Comparison of ENCODE assay signal across 7 cellular contexts in the genomic region with DNA sequence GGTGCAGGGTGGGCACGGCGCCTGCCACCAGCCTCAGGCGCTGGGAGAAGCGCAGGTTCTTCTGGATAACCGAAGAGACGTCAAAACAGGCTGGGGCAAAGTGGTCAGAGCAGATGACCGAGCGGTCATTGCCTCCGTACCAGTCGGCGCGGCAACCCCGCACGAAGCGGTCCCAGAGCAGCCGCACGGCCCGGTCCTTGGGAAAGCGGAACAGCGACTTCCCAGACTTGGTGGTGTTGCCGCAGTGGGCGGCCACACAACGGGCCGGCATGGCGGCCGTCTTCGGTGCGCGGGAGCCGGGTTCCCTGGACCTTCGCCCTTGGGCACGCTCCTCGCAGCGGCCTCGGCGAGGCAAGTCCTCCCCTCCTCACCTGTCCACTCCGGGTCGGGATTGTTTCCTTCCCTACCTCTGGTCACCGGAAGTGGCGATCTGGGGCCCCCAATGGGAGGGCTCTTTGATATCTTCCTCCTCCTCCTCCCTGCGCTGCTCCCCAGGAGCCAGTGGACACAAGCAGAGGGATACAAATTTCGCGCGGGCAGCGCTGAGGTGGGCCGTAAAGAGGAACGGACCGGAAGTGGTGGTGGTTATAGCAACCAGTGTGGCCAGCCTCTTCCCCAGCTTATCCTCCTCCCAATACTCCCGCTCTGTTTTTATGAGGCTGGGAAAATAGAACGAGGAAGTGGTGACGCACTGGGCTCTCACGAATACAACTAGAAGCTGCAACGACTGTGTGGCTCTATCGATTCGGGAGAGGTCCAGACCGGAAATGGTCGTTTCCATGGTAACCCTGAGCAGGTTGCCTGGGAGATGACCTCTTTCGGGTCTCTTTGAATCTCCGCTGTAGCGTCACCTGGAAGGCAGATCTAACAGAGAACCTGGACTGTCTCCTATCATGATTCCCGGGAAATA. TPM values are rescaled to one million over a fixed set of nuclear protein-coding genes. Genes with fewer than 3 reads are reported as not detected.
DNase-seq lines count a peak whose midpoint lies in the region; ATAC-seq, FAIRE-seq and TF ChIP-seq lines count a peak whose summit lies in the region.

A gene with protein sequence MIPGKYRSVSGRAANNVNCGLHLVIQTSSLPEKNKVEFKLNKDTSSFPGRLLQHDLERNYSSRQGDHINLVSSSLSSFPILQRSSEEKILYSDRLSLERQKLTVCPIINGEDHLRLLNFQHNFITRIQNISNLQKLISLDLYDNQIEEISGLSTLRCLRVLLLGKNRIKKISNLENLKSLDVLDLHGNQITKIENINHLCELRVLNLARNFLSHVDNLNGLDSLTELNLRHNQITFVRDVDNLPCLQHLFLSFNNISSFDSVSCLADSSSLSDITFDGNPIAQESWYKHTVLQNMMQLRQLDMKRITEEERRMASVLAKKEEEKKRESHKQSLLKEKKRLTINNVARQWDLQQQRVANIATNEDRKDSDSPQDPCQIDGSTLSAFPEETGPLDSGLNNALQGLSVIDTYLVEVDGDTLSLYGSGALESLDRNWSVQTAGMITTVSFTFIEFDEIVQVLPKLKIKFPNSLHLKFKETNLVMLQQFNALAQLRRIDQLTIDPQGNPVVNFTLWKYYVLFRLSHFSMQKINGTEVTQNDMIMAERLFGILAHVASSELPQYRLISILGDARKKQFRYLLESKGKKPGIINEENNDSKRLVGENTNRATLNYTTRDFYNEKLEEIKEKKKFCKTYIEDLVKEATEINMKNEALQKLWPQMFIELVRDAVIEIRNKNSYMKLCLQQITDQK (plus strand): TSS at position 825 of the 910 bp plus-strand sequence. CDS start 69 bp downstream, at position 894.
A gene (minus strand): TSS at position 432 of the 910 bp plus-strand sequence. CDS start 161 bp downstream, at position 271.

- peak; percentile 39 for DNase-seq in GM12891 (ENCODE audit: insufficient read length, low spot score)
- DNase-seq in NCI-H1105 (lab: John Stamatoyannopoulos, UW), result peak; percentile 99
- peak; percentile 88 for DNase-seq in SK-N-SH
- no peak for DNase-seq in central memory CD8-positive, alpha-beta T cell (ENCODE audit: low spot score in 2 of 2)
- peak; percentile 84 for DNase-seq in iPS-NIHi11 (ENCODE audit: low spot score)
- peak; percentile 95 for DNase-seq in sigmoid colon

- H3K4me1 ChIP-seq in SK-N-SH (ENCODE audit: control insufficient read depth in 1 of 2, insufficient read depth in 2 of 2, low read depth in 1 of 2, low read length in 1 of 2), result peaks cover 6 to 13% of the 10 kb centered on the region in 2 experiments; a peak in 3 of 4 replicates
- H3K4me1 ChIP-seq in sigmoid colon, result peaks cover 0 to 22% (median 16%) of the 10 kb centered on the region in 4 donors

- H3K27me3 ChIP-seq in SK-N-SH (ENCODE audit: insufficient read depth) (no peaks in the 10 kb centered on the region), sigmoid colon (no peaks in the 10 kb centered on the region)

- CTCF ChIA-PET in SK-N-SH (lab: Yijun Ruan, JAX), result interaction anchor here (0.7 to 2.5 kb wide), 11 partner anchors 10 to 552 kb away, joined by 3 to 12 read pairs (median 4); no protein-coding TSS in a partner anchor

- peaks cover 7% of the 10 kb centered on the region for H3K4me1 Mint-ChIP-seq in central memory CD8-positive, alpha-beta T cell

- H3K79me2 ChIP-seq in SK-N-SH (ENCODE audit: insufficient read depth), result peaks cover 60% of the 10 kb centered on the region

- H3K9me2 ChIP-seq in SK-N-SH, result no peaks in the 10 kb centered on the region

- peak within 1 kb of the TSS; percentile 30 for H3K27ac Mint-ChIP-seq in central memory CD8-positive, alpha-beta T cell (ENCODE audit: low read depth)

- H3K36me3 ChIP-seq in SK-N-SH (replicated peaks in 1 of 2; ENCODE audit: control insufficient read depth in 1 of 2, insufficient read depth in 2 of 2, low read length in 1 of 2) (peaks cover 18 to 24% of the 10 kb centered on the region in 2 experiments), sigmoid colon (peaks cover 0 to 12% (median 0%) of the 10 kb centered on the region in 4 donors)

- H3K9me3 Mint-ChIP-seq in central memory CD8-positive, alpha-beta T cell, result no peaks in the 10 kb centered on the region

- POLR2A ChIA-PET in SK-N-SH (lab: Yijun Ruan, JAX), result interaction anchor here (1.8 kb wide), 1 partner anchor 23 kb away, joined by 5 read pairs; no protein-coding TSS in a partner anchor

- H3K27me3 Mint-ChIP-seq in central memory CD8-positive, alpha-beta T cell, result peaks cover 72% of the 10 kb centered on the region

- H3K4me3 Mint-ChIP-seq in central memory CD8-positive, alpha-beta T cell, result peak within 1 kb of the TSS; percentile 79

- intact Hi-C loops in sigmoid colon (cut with DNase I), result loop anchor here (5.0 kb wide), 3 partner anchors 40 to 550 kb away; a partner anchor contains a TSS

- H3K9ac ChIP-seq in SK-N-SH, result peak within 1 kb of the TSS; percentile 76

- H3K4me2 ChIP-seq in SK-N-SH, result peak within 1 kb of the TSS; percentile 91

- TF ChIP-seq CTCF in SK-N-SH (IDR thresholded peaks at IDR 0.05) (no peak), sigmoid colon (IDR thresholded peaks at IDR 0.05) (no peak)

- WGBS in SK-N-SH (ENCODE audit: low lambda C conversion rate), result under 1% methylated on average over 52 of the region's 61 CpGs
- WGBS in sigmoid colon, 2 donors, result 1% methylated on average over 61 of the region's 61 CpGs

- H3K4me3 ChIP-seq in SK-N-SH (ENCODE audit: low read depth in 2 of 2, low read length in 1 of 2), result peak within 1 kb of the TSS; percentile 82 to 98
- H3K4me3 ChIP-seq in sigmoid colon, result peak within 1 kb of the TSS; percentile 60 to 83 (median 78)

- no peaks in the 10 kb centered on the region for H3K36me3 Mint-ChIP-seq in central memory CD8-positive, alpha-beta T cell (ENCODE audit: insufficient read depth)

- FAIRE-seq in GM12891 (lab: Jason Lieb, UNC), result peak; percentile 57

- H4K20me1 ChIP-seq in SK-N-SH (ENCODE audit: insufficient read depth), result no peaks in the 10 kb centered on the region

- H3K9me3 ChIP-seq in SK-N-SH (no peaks in the 10 kb centered on the region), sigmoid colon (no peaks in the 10 kb centered on the region)

- TF ChIP-seq EP300 in SK-N-SH (IDR thresholded peaks at IDR 0.05; ENCODE audit: borderline replicate concordance in 1 of 2, low read depth in 1 of 2, low read length in 1 of 2) (peak in 1 of 2 experiments; percentile 10; a peak in 1 of 4 replicates), sigmoid colon (IDR thresholded peaks at IDR 0.05) (no peak)

- peak; percentile 71 for ATAC-seq in HG02571 (IDR thresholded peaks at IDR 0.05; ENCODE audit: unreplicated experiment)
- ATAC-seq in central memory CD8-positive, alpha-beta T cell (replicated peaks; ENCODE audit: extremely low read depth, poor library complexity, severe bottlenecking), result no peak

- TF ChIP-seq RAD21 in SK-N-SH (IDR thresholded peaks at IDR 0.05; ENCODE audit: low read length), result no peak

- peaks cover 20% of the 10 kb centered on the region for H3F3A ChIP-seq in SK-N-SH (replicated peaks; ENCODE audit: insufficient read depth)

- TF ChIP-seq POLR2A in GM12891 (IDR thresholded peaks at IDR 0.05; ENCODE audit: low read depth, low read length) (no peak), sigmoid colon (IDR thresholded peaks at IDR 0.05) (no peak)

- peak within 1 kb of the TSS; percentile 97 for H2AFZ ChIP-seq in SK-N-SH (ENCODE audit: low read depth)

- peak within 1 kb of the TSS; percentile 91 to 99 for H3K27ac ChIP-seq in SK-N-SH (ENCODE audit: low read depth in 2 of 2, low read length in 1 of 2)
- peak within 1 kb of the TSS; percentile 76 to 83 (median 80) for H3K27ac ChIP-seq in sigmoid colon

TF ChIP-seq in GM12891, 5 proteins besides CTCF, POLR2A, EP300 and RAD21:
- TF ChIP-seq SPI1 (IDR thresholded peaks at IDR 0.05; ENCODE audit: low read depth, low read length) (peak; percentile 38), PAX5 (IDR thresholded peaks at IDR 0.05; ENCODE audit: insufficient read depth, low read length, severe bottlenecking) (no peak), TAF1 (IDR thresholded peaks at IDR 0.05; ENCODE audit: low read depth, low read length) (no peak)

TF ChIP-seq in SK-N-SH, 30 proteins besides CTCF, POLR2A, EP300 and RAD21 (continues in another document):
- TF ChIP-seq, protein P1, sequence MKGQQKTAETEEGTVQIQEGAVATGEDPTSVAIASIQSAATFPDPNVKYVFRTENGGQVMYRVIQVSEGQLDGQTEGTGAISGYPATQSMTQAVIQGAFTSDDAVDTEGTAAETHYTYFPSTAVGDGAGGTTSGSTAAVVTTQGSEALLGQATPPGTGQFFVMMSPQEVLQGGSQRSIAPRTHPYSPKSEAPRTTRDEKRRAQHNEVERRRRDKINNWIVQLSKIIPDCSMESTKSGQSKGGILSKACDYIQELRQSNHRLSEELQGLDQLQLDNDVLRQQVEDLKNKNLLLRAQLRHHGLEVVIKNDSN (IDR thresholded peaks at IDR 0.05; ENCODE audit: borderline replicate concordance, low read depth), result no peak
- 0 out of 2 replicates have a peak, but pooled peaks have one; percentile 51 for TF ChIP-seq FOXM1 (IDR thresholded peaks at IDR 0.05; ENCODE audit: low read depth)
- TF ChIP-seq TEAD4 (IDR thresholded peaks at IDR 0.05; ENCODE audit: borderline replicate concordance, insufficient read depth), result no peak
- no peak for TF ChIP-seq EZH2phosphoT487 (IDR thresholded peaks at IDR 0.05; ENCODE audit: borderline replicate concordance, low read depth)
- TF ChIP-seq, protein P2, sequence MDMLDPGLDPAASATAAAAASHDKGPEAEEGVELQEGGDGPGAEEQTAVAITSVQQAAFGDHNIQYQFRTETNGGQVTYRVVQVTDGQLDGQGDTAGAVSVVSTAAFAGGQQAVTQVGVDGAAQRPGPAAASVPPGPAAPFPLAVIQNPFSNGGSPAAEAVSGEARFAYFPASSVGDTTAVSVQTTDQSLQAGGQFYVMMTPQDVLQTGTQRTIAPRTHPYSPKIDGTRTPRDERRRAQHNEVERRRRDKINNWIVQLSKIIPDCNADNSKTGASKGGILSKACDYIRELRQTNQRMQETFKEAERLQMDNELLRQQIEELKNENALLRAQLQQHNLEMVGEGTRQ (IDR thresholded peaks at IDR 0.05; ENCODE audit: borderline replicate concordance, low read depth, low read length), result no peak
- TF ChIP-seq MEF2A (IDR thresholded peaks at IDR 0.05; ENCODE audit: borderline replicate concordance, low read depth), result no peak

RNA-seq across cellular contexts. Expression of the first gene that starts in this region (rescaled TPM):
- polyA plus RNA-seq in GM12891 (2012; ENCODE audit: low read depth, missing spikeins), result 1.6 TPM
- polyA plus RNA-seq in SK-N-SH (2012; rRNA removed) (7.2 and 10.4 TPM in 2 replicates), sigmoid colon (10 to 100 TPM in 1 of 3 donors, 1 to 10 TPM in 2; 1.6 to 10.2 (median 3.0) TPM)
- polyA plus RNA-seq in SK-N-SH (2012; cell fraction: cytosol; rRNA removed), result 10.5 and 13.2 TPM in 2 replicates
- 7.4 and 14.2 TPM in 2 replicates for polyA plus RNA-seq in SK-N-SH (2012; cell fraction: nucleus; rRNA removed)
- 10 to 100 TPM; 10.3 to 20.2 (median 12.6) TPM for total RNA-seq in sigmoid colon

RNA-seq across cellular contexts. Expression of the second gene that starts in this region (rescaled TPM):
- 0.44 TPM for polyA plus RNA-seq in GM12891 (2012; ENCODE audit: low read depth, missing spikeins)
- polyA plus RNA-seq in SK-N-SH (2012; rRNA removed) (2.9 and 3.2 TPM in 2 replicates), sigmoid colon (1 to 10 TPM; 1.9 to 2.5 (median 2.4) TPM)
- polyA plus RNA-seq in SK-N-SH (2012; cell fraction: cytosol; rRNA removed), result 4.4 TPM in 2 replicates
- polyA plus RNA-seq in SK-N-SH (2012; cell fraction: nucleus; rRNA removed), result 2.5 and 3.8 TPM in 2 replicates
- total RNA-seq in sigmoid colon, result 1 to 10 TPM; 1.1 to 3.6 (median 2.7) TPM

Comparison
In these comparisons a context has a peak if more than half of its experiments do, and no peak if none do; other contexts are left out.
1. DNase-seq: peak in GM12891 (single experiment), NCI-H1105 (single experiment), SK-N-SH (single experiment), iPS-NIHi11 (single experiment) and sigmoid colon (single experiment); none in central memory CD8-positive, alpha-beta T cell (0 of 2).